ENCODE assay signal across 8 cellular contexts in genomic region chr9:99433555-99433954, GRCh38.
DNase-seq lines count a peak whose midpoint lies in the region; ATAC-seq and TF ChIP-seq lines count a peak whose summit lies in the region.

No MANE protein-coding gene starts in this region.

- H3K27ac ChIP-seq in BLaER1 treated with 17β-estradiol and CSF1 and Interleukin-3, amounts not matched to agents 10 nM and 100 nM = peak overlapping the region in 5 of 11 experiments; percentile 0 to 59 (median 33); a peak in 7 of 22 replicates

- TF ChIP-seq CTCF in chondrocyte (IDR thresholded peaks at IDR 0.05) = no peak
- TF ChIP-seq CTCF in natural killer cell (IDR thresholded peaks at IDR 0.05) = no peak

- no peaks in the 10 kb centered on the region for H3K9me3 ChIP-seq in BLaER1 treated with 17β-estradiol and CSF1 and Interleukin-3, amounts not matched to agents 10 nM and 100 nM (replicated peaks in 1 of 11)
- H3K9me3 ChIP-seq in T-helper 17 cell (ENCODE audit: control insufficient read depth, low read length, poor library complexity, severe bottlenecking) = no peaks in the 10 kb centered on the region

- no peak overlapping the region for H3K4me3 ChIP-seq in BLaER1 treated with 17β-estradiol and CSF1 and Interleukin-3, amounts not matched to agents 10 nM and 100 nM

- no peaks in the 10 kb centered on the region for H3K9me3 Mint-ChIP-seq in chondrocyte (ENCODE audit: low read depth)
- H3K9me3 Mint-ChIP-seq in natural killer cell = no peaks in the 10 kb centered on the region

- H3K4me3 Mint-ChIP-seq in T-helper 17 cell (no peak overlapping the region), chondrocyte (ENCODE audit: unreplicated experiment) (no peak overlapping the region), natural killer cell (no peak overlapping the region)

- H3K4me2 ChIP-seq in BLaER1 treated with 17β-estradiol and CSF1 and Interleukin-3, amounts not matched to agents 10 nM and 100 nM = peak overlapping the region in 6 of 11 experiments; percentile 18 to 66 (median 54); a peak in 11 of 22 replicates

- intact Hi-C loops in natural killer cell (cut with micrococcal nuclease) = no loop called here

- H3K27me3 Mint-ChIP-seq in T-helper 17 cell (peaks cover 11% of the 10 kb centered on the region), chondrocyte (ENCODE audit: low read depth) (no peaks in the 10 kb centered on the region), natural killer cell (ENCODE audit: low read depth in 2 of 2) (no peaks in the 10 kb centered on the region)

- no peak overlapping the region; a peak in 1 of 22 replicates for H3K9ac ChIP-seq in BLaER1 treated with 17β-estradiol and CSF1 and Interleukin-3, amounts not matched to agents 10 nM and 100 nM

- H3K27me3 ChIP-seq in BLaER1 treated with 17β-estradiol and CSF1 and Interleukin-3, amounts not matched to agents 10 nM and 100 nM = no peaks in the 10 kb centered on the region

- H3K4me1 ChIP-seq in BLaER1 treated with 17β-estradiol and CSF1 and Interleukin-3, amounts not matched to agents 10 nM and 100 nM = peaks cover 0 to 35% (median 10%) of the 10 kb centered on the region in 10 experiments; a peak in 12 of 20 replicates

- H4K20me1 ChIP-seq in BLaER1 treated with 17β-estradiol and CSF1 and Interleukin-3, amounts not matched to agents 10 nM and 100 nM = no peaks in the 10 kb centered on the region

- H3K4me1 Mint-ChIP-seq in T-helper 17 cell (no peaks in the 10 kb centered on the region), chondrocyte (ENCODE audit: low read depth) (peaks cover 18% of the 10 kb centered on the region), natural killer cell (peaks cover 15 to 24% of the 10 kb centered on the region in 2 donors)

- ATAC-seq in GM19397 (IDR thresholded peaks at IDR 0.05; ENCODE audit: unreplicated experiment) (peak; percentile 97), HG03378 (IDR thresholded peaks at IDR 0.05; ENCODE audit: unreplicated experiment) (peak; percentile 97), T-helper 17 cell (peak; percentile 62), natural killer cell (peak; percentile 93 to 99 (median 96))

- H3K27ac Mint-ChIP-seq in T-helper 17 cell = no peak overlapping the region
- H3K27ac Mint-ChIP-seq in chondrocyte (ENCODE audit: unreplicated experiment) = peak overlapping the region; percentile 38
- H3K27ac Mint-ChIP-seq in natural killer cell = peak overlapping the region; percentile 57 to 86

- no peaks in the 10 kb centered on the region for H3K36me3 ChIP-seq in BLaER1 treated with 17β-estradiol and CSF1 and Interleukin-3, amounts not matched to agents 10 nM and 100 nM

- no peaks in the 10 kb centered on the region for H3K36me3 Mint-ChIP-seq in T-helper 17 cell (ENCODE audit: low read depth)
- no peaks in the 10 kb centered on the region for H3K36me3 Mint-ChIP-seq in chondrocyte (ENCODE audit: low read depth)
- H3K36me3 Mint-ChIP-seq in natural killer cell = no peaks in the 10 kb centered on the region

- DNase-seq in T-helper 17 cell = no peak
- DNase-seq in chondrocyte (ENCODE audit: low spot score) = no peak
- peak; percentile 70 for DNase-seq in natural killer cell
- DNase-seq in NCI-H2107 (lab: John Stamatoyannopoulos, UW) = no peak
- no peak for DNase-seq in NCI-H1930 (lab: John Stamatoyannopoulos, UW)
